Comparison of ENCODE assay signal across 19 cellular contexts in genomic region chr5:100668511-100668910, GRCh38.
A peak's percentile ranks its signal among the peaks of the same experiment; 100 is the strongest.
DNase-seq lines count a peak whose midpoint lies in the region; ATAC-seq, FAIRE-seq and TF ChIP-seq lines count a peak whose summit lies in the region.
"Had no signal": no experiment of that assay in that cellular context is flagged by ENCODE, and none has a peak within 500 bp of the region (broad histone marks: within the 10 kb centered on the region; RNA-seq: fewer than 3 reads in every experiment).

No MANE protein-coding gene starts in this region.

- TF ChIP-seq CTCF in neutrophil (IDR thresholded peaks at IDR 0.05) (no peak), BE2C (IDR thresholded peaks at IDR 0.05; ENCODE audit: low read depth, low read length) (no peak), left lung (IDR thresholded peaks at IDR 0.05) (no peak)

- intact Hi-C loops in left lung (cut with DNase I), result no loop called here

- FAIRE-seq in H54 (lab: Jason Lieb, UNC), result peak; percentile 6
- FAIRE-seq: D721Med, islet of Langerhans had no signal

- no peak overlapping the region for H3K4me3 Mint-ChIP-seq in central memory CD8-positive, alpha-beta T cell
- H3K4me3 Mint-ChIP-seq: activated B cell treated with CpG ODN at 0.5 μM for 24 hours, IgD-negative memory B cell, mesothelial cell of epicardium, T-cell had no signal

- peaks cover 16% of the 10 kb centered on the region for H3K4me1 Mint-ChIP-seq in central memory CD8-positive, alpha-beta T cell

- H3K27me3 ChIP-seq in neutrophil (no peaks in the 10 kb centered on the region), BE2C (no peaks in the 10 kb centered on the region), left lung (no peaks in the 10 kb centered on the region)

- H3K27ac ChIP-seq in neutrophil (peak overlapping the region; percentile 96), left lung (no peak overlapping the region)

- H3K36me3 Mint-ChIP-seq in central memory CD8-positive, alpha-beta T cell (ENCODE audit: insufficient read depth), result peaks cover 1% of the 10 kb centered on the region
- H3K36me3 Mint-ChIP-seq: IgD-negative memory B cell, T-cell had no signal

- H3K36me3 ChIP-seq in neutrophil (no peaks in the 10 kb centered on the region), BE2C (no peaks in the 10 kb centered on the region), left lung (no peaks in the 10 kb centered on the region)
- H3K36me3 ChIP-seq: HAP-1 had no signal

- TF ChIP-seq POLR2A in H54 (IDR thresholded peaks at IDR 0.05; ENCODE audit: low read depth, low read length), result no peak

- no peaks in the 10 kb centered on the region for H3K9me3 Mint-ChIP-seq in central memory CD8-positive, alpha-beta T cell
- H3K9me3 Mint-ChIP-seq: T-cell had no signal

- DNase-seq in H54 (ENCODE audit: insufficient read length, low spot score) (no peak), NCI-H226 (peak; percentile 74), BE2C (no peak), NOMO-1 treated with dmso at 0.1 percent for 144 hours (lab: John Stamatoyannopoulos, UW; ENCODE audit: unreplicated experiment) (no peak), left lung (no peak)
- no peak for DNase-seq in central memory CD8-positive, alpha-beta T cell (ENCODE audit: low spot score in 2 of 2)
- DNase-seq: activated B cell treated with CpG ODN at 0.5 μM for 24 hours; activated CD8-positive, alpha-beta memory T cell treated with anti-CD3 and anti-CD28 coated beads for 24 hours; cerebellar nuclear complex; head of caudate nucleus; NCI-H1092 treated with DMSO at 0.1 percent for 48 hours; T-cell had no signal

- no peak for ATAC-seq in central memory CD8-positive, alpha-beta T cell (replicated peaks; ENCODE audit: extremely low read depth, poor library complexity, severe bottlenecking)
- ATAC-seq in left lung, result no peak
- ATAC-seq: sciatic nerve, T-cell had no signal

- H3K27ac Mint-ChIP-seq in central memory CD8-positive, alpha-beta T cell (ENCODE audit: low read depth), result peak overlapping the region; percentile 90
- H3K27ac Mint-ChIP-seq: activated B cell treated with CpG ODN at 0.5 μM for 24 hours, IgD-negative memory B cell, mesothelial cell of epicardium had no signal

- no peaks in the 10 kb centered on the region for H3K9me3 ChIP-seq in neutrophil
- no peaks in the 10 kb centered on the region for H3K9me3 ChIP-seq in BE2C
- peaks cover 0 to 2% of the 10 kb centered on the region in 2 donors for H3K9me3 ChIP-seq in left lung
- H3K9me3 ChIP-seq: HAP-1 had no signal

- H3K4me1 ChIP-seq in neutrophil (ENCODE audit: control insufficient read depth in 1 of 2, insufficient read depth in 1 of 2, low read depth in 1 of 2, low read length in 1 of 2) (peaks cover 48 to 51% of the 10 kb centered on the region in 2 experiments), BE2C (no peaks in the 10 kb centered on the region), left lung (peaks cover 0 to 22% of the 10 kb centered on the region in 2 donors)
- H3K4me1 ChIP-seq: HAP-1 had no signal

- H3K27me3 Mint-ChIP-seq in central memory CD8-positive, alpha-beta T cell, result no peaks in the 10 kb centered on the region
- H3K27me3 Mint-ChIP-seq: T-cell had no signal

- no peak overlapping the region for H3K4me3 ChIP-seq in neutrophil (ENCODE audit: low read depth in 1 of 2, low read length in 1 of 2)
- H3K4me3 ChIP-seq in BE2C (ENCODE audit: low read depth, low read length), result no peak overlapping the region
- no peak overlapping the region for H3K4me3 ChIP-seq in left lung
- H3K4me3 ChIP-seq: HAP-1 had no signal
